Comparison of ENCODE assay signal across 13 cellular contexts in the genomic region with DNA sequence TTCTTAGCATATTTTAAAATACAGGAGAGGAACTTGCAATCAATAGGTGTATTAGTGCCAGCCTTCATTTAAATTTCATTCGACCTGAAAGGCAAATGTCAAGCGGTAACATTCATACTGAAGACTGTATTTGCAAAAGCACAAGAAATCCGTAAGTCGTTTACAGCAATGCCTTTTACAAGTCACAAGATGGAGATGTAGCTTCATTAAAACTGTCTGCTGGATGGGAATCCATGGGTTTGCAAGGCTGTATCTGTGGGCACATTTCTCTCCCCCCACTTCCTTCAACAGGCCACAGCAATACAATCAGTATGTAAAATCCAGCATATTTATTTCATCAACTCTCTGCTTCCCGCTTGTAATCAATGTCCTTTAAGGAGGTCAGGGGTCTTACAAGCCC.
A peak's percentile ranks its signal among the peaks of the same experiment; 100 is the strongest.
DNase-seq lines count a peak whose midpoint lies in the region; ATAC-seq, FAIRE-seq and TF ChIP-seq lines count a peak whose summit lies in the region.
"Had no signal": no experiment of that assay in that cellular context is flagged by ENCODE, and none has a peak within 500 bp of the region (broad histone marks: within the 10 kb centered on the region; RNA-seq: fewer than 3 reads in every experiment).

No MANE protein-coding gene starts in this region.

- peaks cover 22 to 66% (median 27%) of the 10 kb centered on the region in 3 donors for H3K4me1 ChIP-seq in esophagus squamous epithelium

- no peaks in the 10 kb centered on the region for H3K9me2 ChIP-seq in neural cell (ENCODE audit: insufficient read depth, low read length)

- TF ChIP-seq EP300 in neural cell (conservative IDR thresholded peaks at IDR 0.05; ENCODE audit: poor library complexity, severe bottlenecking): no peak

- peak; percentile 38 for TF ChIP-seq RAD21 in neural cell (conservative IDR thresholded peaks at IDR 0.05)

- no peaks in the 10 kb centered on the region for H4K20me1 ChIP-seq in neural cell (ENCODE audit: insufficient read depth)

- H3K9ac ChIP-seq in neural cell (ENCODE audit: low read length): no peak overlapping the region

- no peak for TF ChIP-seq CTCF in NB4 (IDR thresholded peaks at IDR 0.05; ENCODE audit: low read depth, low read length)
- TF ChIP-seq CTCF in esophagus squamous epithelium (IDR thresholded peaks at IDR 0.05): peak in 1 of 6 experiments; percentile 6
- TF ChIP-seq CTCF in neural cell (IDR thresholded peaks at IDR 0.05; ENCODE audit: poor library complexity, severe bottlenecking): peak; percentile 20

- H2AFZ ChIP-seq in neural cell (ENCODE audit: low read depth, low read length): no peak overlapping the region

- ATAC-seq in GM19452 (IDR thresholded peaks at IDR 0.05; ENCODE audit: unreplicated experiment): no peak
- ATAC-seq: CD8-positive, alpha-beta T cell; stimulated activated naive CD8-positive, alpha-beta T cell treated with anti-CD3 and anti-CD28 coated beads, Interleukin-15, amount 100 ng/mL, for 72 hours had no signal

- no peak for FAIRE-seq in frontal cortex (lab: Jason Lieb, UNC)
- FAIRE-seq: astrocyte had no signal

- peaks cover 10% of the 10 kb centered on the region for H3K79me2 ChIP-seq in neural cell (replicated peaks; ENCODE audit: insufficient read depth, low read length)

- no peak overlapping the region for H3K4me2 ChIP-seq in neural cell (ENCODE audit: low read length)

- TF ChIP-seq POLR2A in NB4 (IDR thresholded peaks at IDR 0.05; ENCODE audit: extremely low read depth, insufficient read length): no peak
- TF ChIP-seq POLR2A in esophagus squamous epithelium (IDR thresholded peaks at IDR 0.05): no peak

- H3K27me3 ChIP-seq in esophagus squamous epithelium (no peaks in the 10 kb centered on the region), neural cell (ENCODE audit: insufficient read depth, low read depth, low read length) (no peaks in the 10 kb centered on the region)

- H3K27ac ChIP-seq in esophagus squamous epithelium (peak overlapping the region in 3 of 4 donors; percentile 67 to 88 (median 84)), neural cell (ENCODE audit: low read length) (no peak overlapping the region)

- 65 to 75% methylated on average over 5 of the region's 5 CpGs for WGBS in esophagus squamous epithelium, 2 donors

- H3K9me3 ChIP-seq in esophagus squamous epithelium: no peaks in the 10 kb centered on the region
- H3K9me3 ChIP-seq in neural cell (ENCODE audit: low read length): no peaks in the 10 kb centered on the region

- H3K4me3 ChIP-seq in NB4 (ENCODE audit: low read depth, low read length) (no peak overlapping the region), esophagus squamous epithelium (no peak overlapping the region), neural cell (ENCODE audit: low read length) (no peak overlapping the region)

- H3F3A ChIP-seq in neural cell (ENCODE audit: insufficient read depth, low read length, poor library complexity, severe bottlenecking): peaks cover 6% of the 10 kb centered on the region

- peak; percentile 72 for DNase-seq in Ammon's horn (ENCODE audit: low spot score)
- DNase-seq in NB4 (ENCODE audit: low read depth): peak; percentile 14
- no peak for DNase-seq in esophagus squamous epithelium (lab: John Stamatoyannopoulos, UW)
- DNase-seq in activated T-cell treated with anti-CD3 and anti-CD28 coated beads, Interleukin-2, amount 50 U/mL, for 1 hour: no peak
- DNase-seq in DMS53 treated with DMSO at 0.1 percent for 48 hours (lab: John Stamatoyannopoulos, UW; ENCODE audit: unreplicated experiment): no peak
- DNase-seq in frontal cortex (ENCODE audit: low spot score in 2 of 2): no peak
- DNase-seq: CD8-positive, alpha-beta T cell; NCI-H446; SHP77 treated with DMSO at 0.1 percent for 48 hours; stimulated activated naive CD8-positive, alpha-beta T cell treated with anti-CD3 and anti-CD28 coated beads, Interleukin-15, amount 100 ng/mL, for 72 hours had no signal

- peaks cover 0 to 9% (median 0%) of the 10 kb centered on the region in 3 donors for H3K36me3 ChIP-seq in esophagus squamous epithelium
- H3K36me3 ChIP-seq in neural cell (ENCODE audit: insufficient read depth, low read length): no peaks in the 10 kb centered on the region

- intact Hi-C loops in esophagus squamous epithelium (cut with DNase I): no loop called here

TF ChIP-seq in neural cell, 6 proteins besides CTCF, POLR2A, EP300 and RAD21:
- TF ChIP-seq REST (IDR thresholded peaks at IDR 0.05; ENCODE audit: borderline replicate concordance) (no peak), MXI1 (conservative IDR thresholded peaks at IDR 0.05; ENCODE audit: poor library complexity, severe bottlenecking) (no peak), POLR2AphosphoS5 (IDR thresholded peaks at IDR 0.05) (no peak), EZH2 (IDR thresholded peaks at IDR 0.05; ENCODE audit: borderline replicate concordance, insufficient read depth, low read length, poor library complexity, severe bottlenecking) (no peak), SMC3 (conservative IDR thresholded peaks at IDR 0.05; ENCODE audit: poor library complexity) (no peak), TAF1 (IDR thresholded peaks at IDR 0.05; ENCODE audit: low read depth) (no peak)

Comparison
In these comparisons a context has a peak if more than half of its experiments do, and no peak if none do; other contexts are left out.
1. DNase-seq: peak in Ammon's horn (single experiment) and NB4 (single experiment); none in esophagus squamous epithelium (single experiment), activated T-cell treated with anti-CD3 and anti-CD28 coated beads, Interleukin-2, amount 50 U/mL, for 1 hour (single experiment), DMS53 treated with DMSO at 0.1 percent for 48 hours (single experiment) and frontal cortex (0 of 2).